ENCODE assay signal across 20 cellular contexts in genomic region chr12:66060361-66060907, GRCh38.
"Had no signal": no experiment of that assay in that cellular context is flagged by ENCODE, and none has a peak within 500 bp of the region (broad histone marks: within the 10 kb centered on the region; RNA-seq: fewer than 3 reads in every experiment).

No MANE protein-coding gene starts in this region.

- H3K9me3 ChIP-seq: lower lobe of right lung, prostate gland, right atrium auricular region, suprapubic skin, transverse colon, vagina had no signal

- H3K9me3 Mint-ChIP-seq: activated CD4-positive, alpha-beta T cell treated with anti-CD3 and anti-CD28 coated beads, Interleukin-2, amount 10 ng/mL, durations not matched to agents 7 days and 5 days; activated naive CD8-positive, alpha-beta T cell treated with anti-CD3 and anti-CD28 coated beads, Interleukin-2, amount 10 ng/mL, durations not matched to agents 7 days and 5 days; activated T-cell treated with anti-CD3 and anti-CD28 coated beads, Interleukin-2, amount 50 U/mL, for 24 hours; activated T-helper 2 cell treated with anti-CD3 and anti-CD28 coated beads, Interferon-gamma antibody, Interleukin-2, Interleukin-4, amounts not matched to agents 10 μg/mL and 5 μg/mL and 100 μg/mL, durations not matched to agents 14 hours and 24 hours and 36 hours; brain; stimulated activated naive CD8-positive, alpha-beta T cell treated with anti-CD3 and anti-CD28 coated beads, Interleukin-15, Interleukin-2, amounts not matched to agents 100 ng/mL and 50 ng/mL, for 24 hours had no signal

- H3K36me3 Mint-ChIP-seq: activated naive CD8-positive, alpha-beta T cell treated with anti-CD3 and anti-CD28 coated beads, Interleukin-2, amount 10 ng/mL, durations not matched to agents 7 days and 5 days; brain had no signal

- H3K27ac ChIP-seq: lower lobe of right lung, prostate gland, right atrium auricular region, suprapubic skin, transverse colon, vagina had no signal

- DNase-seq: activated CD4-positive, alpha-beta T cell treated with anti-CD3 and anti-CD28 coated beads, Interleukin-2, amount 10 ng/mL, durations not matched to agents 7 days and 5 days; activated CD8-positive, alpha-beta T cell treated with anti-CD3 and anti-CD28 coated beads, Interleukin-2, amount 10 ng/mL, durations not matched to agents 7 days and 5 days; activated naive CD4-positive, alpha-beta T cell treated with Interleukin-2 at 50 U/mL for 16 hours; activated naive CD8-positive, alpha-beta T cell treated with anti-CD3 and anti-CD28 coated beads, Interleukin-2, amount 10 ng/mL, durations not matched to agents 7 days and 5 days; activated T-cell treated with anti-CD3 and anti-CD28 coated beads, Interleukin-2, amount 50 U/mL, for 24 hours; caudate nucleus; foreskin fibroblast; hippocampal formation; left cardiac atrium; lower lobe of right lung; T1000; transverse colon had no signal

- ATAC-seq: activated CD4-positive, CD25-positive, alpha-beta regulatory T cell treated with anti-CD3 and anti-CD28 coated beads, Interleukin-2, amount 50 U/mL, for 24 hours; activated CD8-positive, alpha-beta T cell treated with anti-CD3 and anti-CD28 coated beads, Interleukin-2, amount 10 ng/mL, durations not matched to agents 7 days and 5 days; left cardiac atrium; lower lobe of right lung had no signal

- H3K36me3 ChIP-seq: lower lobe of right lung, prostate gland, right atrium auricular region, suprapubic skin, transverse colon, vagina had no signal

- H3K27ac Mint-ChIP-seq: activated CD4-positive, alpha-beta T cell treated with anti-CD3 and anti-CD28 coated beads, Interleukin-2, amount 10 ng/mL, durations not matched to agents 7 days and 5 days; activated CD8-positive, alpha-beta T cell treated with anti-CD3 and anti-CD28 coated beads, Interleukin-2, amount 10 ng/mL, durations not matched to agents 7 days and 5 days; activated naive CD8-positive, alpha-beta T cell treated with anti-CD3 and anti-CD28 coated beads, Interleukin-2, amount 10 ng/mL, durations not matched to agents 7 days and 5 days; activated T-cell treated with anti-CD3 and anti-CD28 coated beads, Interleukin-2, amount 50 U/mL, for 24 hours; activated T-helper 2 cell treated with anti-CD3 and anti-CD28 coated beads, Interferon-gamma antibody, Interleukin-2, Interleukin-4, amounts not matched to agents 10 μg/mL and 5 μg/mL and 100 μg/mL, durations not matched to agents 14 hours and 24 hours and 36 hours; stimulated activated naive CD8-positive, alpha-beta T cell treated with anti-CD3 and anti-CD28 coated beads, Interleukin-15, Interleukin-2, amounts not matched to agents 100 ng/mL and 50 ng/mL, for 24 hours had no signal

- H3K4me1 ChIP-seq: lower lobe of right lung, prostate gland, right atrium auricular region, suprapubic skin, vagina had no signal

- H3K27me3 ChIP-seq: right atrium auricular region, vagina had no signal

- H3K4me3 Mint-ChIP-seq: activated CD4-positive, alpha-beta T cell treated with anti-CD3 and anti-CD28 coated beads, Interleukin-2, amount 10 ng/mL, durations not matched to agents 7 days and 5 days; activated CD8-positive, alpha-beta T cell treated with anti-CD3 and anti-CD28 coated beads, Interleukin-2, amount 10 ng/mL, durations not matched to agents 7 days and 5 days; activated naive CD8-positive, alpha-beta T cell treated with anti-CD3 and anti-CD28 coated beads, Interleukin-2, amount 10 ng/mL, durations not matched to agents 7 days and 5 days; activated T-cell treated with anti-CD3 and anti-CD28 coated beads, Interleukin-2, amount 50 U/mL, for 24 hours; stimulated activated naive CD8-positive, alpha-beta T cell treated with anti-CD3 and anti-CD28 coated beads, Interleukin-15, Interleukin-2, amounts not matched to agents 100 ng/mL and 50 ng/mL, for 24 hours had no signal

- H3K4me1 Mint-ChIP-seq: activated CD4-positive, alpha-beta T cell treated with anti-CD3 and anti-CD28 coated beads, Interleukin-2, amount 10 ng/mL, durations not matched to agents 7 days and 5 days; activated naive CD8-positive, alpha-beta T cell treated with anti-CD3 and anti-CD28 coated beads, Interleukin-2, amount 10 ng/mL, durations not matched to agents 7 days and 5 days had no signal

- H3K4me3 ChIP-seq: lower lobe of right lung, prostate gland, right atrium auricular region, suprapubic skin, transverse colon, vagina had no signal
